7 cellular contexts compared by ENCODE assay signal in genomic region chr17:22410136-22410535, GRCh38.
"Had no signal": no experiment of that assay in that cellular context is flagged by ENCODE, and none has a peak within 500 bp of the region (broad histone marks: within the 10 kb centered on the region; RNA-seq: fewer than 3 reads in every experiment).

No MANE protein-coding gene starts in this region.

- H3K4me3 ChIP-seq: K562 had no signal

- H3K4me3 Mint-ChIP-seq: IgD-negative memory B cell had no signal

- DNase-seq: IMR-90, KBM-7, KG1 had no signal

- H3K36me3 Mint-ChIP-seq: IgD-negative memory B cell had no signal

- H3K27ac Mint-ChIP-seq: IgD-negative memory B cell had no signal

- ATAC-seq: HepG2, K562 had no signal

- H3K27ac ChIP-seq: HL-60 had no signal

- H3K4me1 Mint-ChIP-seq: IgD-negative memory B cell had no signal

- H3K27me3 Mint-ChIP-seq: IgD-negative memory B cell had no signal
